ENCODE assay signal across 13 cellular contexts in the genomic region with DNA sequence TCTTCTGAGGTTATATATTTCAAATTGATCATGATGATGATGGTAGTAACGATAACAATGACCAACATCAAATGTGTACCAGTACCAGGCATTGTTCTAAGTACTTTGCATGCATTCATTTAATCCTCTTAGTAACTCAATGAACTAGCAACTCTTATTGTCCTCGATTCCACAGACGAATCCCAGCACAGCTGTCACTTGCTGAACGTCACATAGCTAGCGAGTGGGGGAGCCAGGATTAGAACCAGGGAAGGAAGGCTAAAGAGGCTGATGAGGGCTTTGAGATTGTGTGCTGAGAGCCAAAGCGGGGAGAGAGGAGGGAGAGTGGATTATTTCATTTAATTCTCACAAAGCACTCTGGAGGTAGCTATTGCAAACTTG.
DNase-seq lines count a peak whose midpoint lies in the region; TF ChIP-seq lines count a peak whose summit lies in the region.
"Had no signal": no experiment of that assay in that cellular context is flagged by ENCODE, and none has a peak within 500 bp of the region (broad histone marks: within the 10 kb centered on the region; RNA-seq: fewer than 3 reads in every experiment).

No MANE protein-coding gene starts in this region.

- intact Hi-C loops in dorsolateral prefrontal cortex (cut with DNase I), result loop anchor here (5.0 to 10.0 kb wide), 4 partner anchors 140 to 303 kb away; no protein-coding TSS in a partner anchor

- H3K4me3 ChIP-seq in HUES6 (ENCODE audit: low read depth, low read length) (0 out of 2 replicates have a peak overlapping the region, but pooled peaks have one; percentile 25), dorsolateral prefrontal cortex (peak overlapping the region in 31 of 59 donors; percentile 13 to 59 (median 42)), neural cell (ENCODE audit: low read length) (peak overlapping the region; percentile 51)
- H3K4me3 ChIP-seq: BLaER1, PC-9, SK-N-MC had no signal

- H2AFZ ChIP-seq in neural cell (ENCODE audit: low read depth, low read length), result no peak overlapping the region
- H2AFZ ChIP-seq: PC-9 had no signal

- H3K9ac ChIP-seq in HUES6 (ENCODE audit: low read length) (no peak overlapping the region), neural cell (ENCODE audit: low read length) (no peak overlapping the region)
- H3K9ac ChIP-seq: BLaER1 had no signal

- H3K4me2 ChIP-seq in neural cell (ENCODE audit: low read length), result no peak overlapping the region
- H3K4me2 ChIP-seq: BLaER1, PC-9 had no signal

- TF ChIP-seq EP300 in neural cell (conservative IDR thresholded peaks at IDR 0.05; ENCODE audit: poor library complexity, severe bottlenecking), result no peak

- H4K20me1 ChIP-seq in neural cell (ENCODE audit: insufficient read depth), result no peaks in the 10 kb centered on the region
- H4K20me1 ChIP-seq: BLaER1 had no signal

- no peaks in the 10 kb centered on the region for H3F3A ChIP-seq in neural cell (ENCODE audit: insufficient read depth, low read length, poor library complexity, severe bottlenecking)

- no peak for TF ChIP-seq RAD21 in neural cell (conservative IDR thresholded peaks at IDR 0.05)

- H3K9me3 ChIP-seq in HUES6 (ENCODE audit: control insufficient read depth, insufficient read depth, low read depth, low read length), result no peaks in the 10 kb centered on the region
- no peaks in the 10 kb centered on the region for H3K9me3 ChIP-seq in neural cell (ENCODE audit: low read length)

- TF ChIP-seq CTCF in dorsolateral prefrontal cortex (IDR thresholded peaks at IDR 0.05 in 54 of 56, conservative IDR thresholded peaks at IDR 0.05 in 2 of 56; ENCODE audit: low read depth in 1 of 56, partially characterized antibody in 56 of 56) (no peak), neural cell (IDR thresholded peaks at IDR 0.05; ENCODE audit: poor library complexity, severe bottlenecking) (no peak)

- H3K27ac ChIP-seq in HUES6 (ENCODE audit: low read depth, low read length), result no peak overlapping the region
- peak overlapping the region in 49 of 59 donors; percentile 16 to 87 (median 69) for H3K27ac ChIP-seq in dorsolateral prefrontal cortex
- H3K27ac ChIP-seq in neural cell (ENCODE audit: low read length), result no peak overlapping the region
- H3K27ac ChIP-seq: BLaER1, PC-9, SK-N-MC had no signal

- DNase-seq in dorsolateral prefrontal cortex (no peak), iPS-NIHi11 (ENCODE audit: low spot score) (no peak), DMS153 treated with DMSO at 0.1 percent for 48 hours (lab: John Stamatoyannopoulos, UW; ENCODE audit: unreplicated experiment) (no peak)
- DNase-seq in stimulated activated CD4-positive, alpha-beta T cell treated with anti-CD3 and anti-CD28 coated beads, Interleukin-2, amount 100 ng/mL, for 24 hours, result no peak
- DNase-seq in activated naive CD4-positive, alpha-beta T cell (lab: John Stamatoyannopoulos, UW), result no peak
- DNase-seq: CD8-positive, alpha-beta memory T cell; MV-4-11; NCI-H1436; PC-9 had no signal

- H3K9me2 ChIP-seq in neural cell (ENCODE audit: insufficient read depth, low read length), result no peaks in the 10 kb centered on the region

- peaks cover 15% of the 10 kb centered on the region for H3K4me1 ChIP-seq in HUES6 (ENCODE audit: control insufficient read depth, insufficient read depth, low read length)

- no peaks in the 10 kb centered on the region for H3K79me2 ChIP-seq in neural cell (replicated peaks; ENCODE audit: insufficient read depth, low read length)

- H3K36me3 ChIP-seq in HUES6 (ENCODE audit: control insufficient read depth, insufficient read depth, low read length) (no peaks in the 10 kb centered on the region; the same call in 1 of the 2 replicates), neural cell (ENCODE audit: insufficient read depth, low read length) (no peaks in the 10 kb centered on the region)
- H3K36me3 ChIP-seq: BLaER1 had no signal

- H3K27me3 ChIP-seq in HUES6 (ENCODE audit: control insufficient read depth, insufficient read depth, low read length) (peaks cover 8% of the 10 kb centered on the region), dorsolateral prefrontal cortex (no peaks in the 10 kb centered on the region), neural cell (ENCODE audit: insufficient read depth, low read depth, low read length) (peaks cover 12% of the 10 kb centered on the region)
- H3K27me3 ChIP-seq: BLaER1 had no signal

TF ChIP-seq in neural cell, 6 proteins besides CTCF, POLR2A, EP300 and RAD21:
- no peak for TF ChIP-seq SMC3 (conservative IDR thresholded peaks at IDR 0.05; ENCODE audit: poor library complexity)
- no peak for TF ChIP-seq MXI1 (conservative IDR thresholded peaks at IDR 0.05; ENCODE audit: poor library complexity, severe bottlenecking)
- no peak for TF ChIP-seq EZH2 (IDR thresholded peaks at IDR 0.05; ENCODE audit: borderline replicate concordance, insufficient read depth, low read length, poor library complexity, severe bottlenecking)
- TF ChIP-seq, protein P1, sequence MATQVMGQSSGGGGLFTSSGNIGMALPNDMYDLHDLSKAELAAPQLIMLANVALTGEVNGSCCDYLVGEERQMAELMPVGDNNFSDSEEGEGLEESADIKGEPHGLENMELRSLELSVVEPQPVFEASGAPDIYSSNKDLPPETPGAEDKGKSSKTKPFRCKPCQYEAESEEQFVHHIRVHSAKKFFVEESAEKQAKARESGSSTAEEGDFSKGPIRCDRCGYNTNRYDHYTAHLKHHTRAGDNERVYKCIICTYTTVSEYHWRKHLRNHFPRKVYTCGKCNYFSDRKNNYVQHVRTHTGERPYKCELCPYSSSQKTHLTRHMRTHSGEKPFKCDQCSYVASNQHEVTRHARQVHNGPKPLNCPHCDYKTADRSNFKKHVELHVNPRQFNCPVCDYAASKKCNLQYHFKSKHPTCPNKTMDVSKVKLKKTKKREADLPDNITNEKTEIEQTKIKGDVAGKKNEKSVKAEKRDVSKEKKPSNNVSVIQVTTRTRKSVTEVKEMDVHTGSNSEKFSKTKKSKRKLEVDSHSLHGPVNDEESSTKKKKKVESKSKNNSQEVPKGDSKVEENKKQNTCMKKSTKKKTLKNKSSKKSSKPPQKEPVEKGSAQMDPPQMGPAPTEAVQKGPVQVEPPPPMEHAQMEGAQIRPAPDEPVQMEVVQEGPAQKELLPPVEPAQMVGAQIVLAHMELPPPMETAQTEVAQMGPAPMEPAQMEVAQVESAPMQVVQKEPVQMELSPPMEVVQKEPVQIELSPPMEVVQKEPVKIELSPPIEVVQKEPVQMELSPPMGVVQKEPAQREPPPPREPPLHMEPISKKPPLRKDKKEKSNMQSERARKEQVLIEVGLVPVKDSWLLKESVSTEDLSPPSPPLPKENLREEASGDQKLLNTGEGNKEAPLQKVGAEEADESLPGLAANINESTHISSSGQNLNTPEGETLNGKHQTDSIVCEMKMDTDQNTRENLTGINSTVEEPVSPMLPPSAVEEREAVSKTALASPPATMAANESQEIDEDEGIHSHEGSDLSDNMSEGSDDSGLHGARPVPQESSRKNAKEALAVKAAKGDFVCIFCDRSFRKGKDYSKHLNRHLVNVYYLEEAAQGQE (IDR thresholded peaks at IDR 0.05; ENCODE audit: borderline replicate concordance), result no peak
- TF ChIP-seq POLR2AphosphoS5 (IDR thresholded peaks at IDR 0.05), result no peak
- no peak for TF ChIP-seq TAF1 (IDR thresholded peaks at IDR 0.05; ENCODE audit: low read depth)

Comparison
In these comparisons a context has a peak if more than half of its experiments do, and no peak if none do; other contexts are left out.
1. H3K27ac ChIP-seq: peak in dorsolateral prefrontal cortex (49 of 59); none in HUES6 (single experiment) and neural cell (single experiment).
2. Peak in every context shown above with its lines, with median percentiles within 50 percentile points of each other: H3K4me3 ChIP-seq.